1 cellular context compared by ENCODE assay signal in genomic region chr22:41204992-41205900, GRCh38.
TF ChIP-seq lines count a peak whose summit lies in the region.

TSS of gene L3MBTL2 (plus strand) at chr22:41205312. CDS start at chr22:41205363, 51 bp downstream.

TF ChIP-seq in K562, 482 proteins besides CTCF, POLR2A, EP300 and RAD21 (continued from another document and continues in another):
- TF ChIP-seq ZBTB40 (IDR thresholded peaks at IDR 0.05) (peak; percentile 67), ZBTB40 (CRISPR knock-in tag; IDR thresholded peaks at IDR 0.05) (no peak), ZNF511 (CRISPR knock-in tag; IDR thresholded peaks at IDR 0.05) (no peak), NRF1 (conservative IDR thresholded peaks at IDR 0.05 in 1 of 2, IDR thresholded peaks at IDR 0.05 in 1 of 2) (peak; percentile 60 to 64; a peak in 3 of 4 replicates), USF1 (CRISPR knock-in tag; IDR thresholded peaks at IDR 0.05) (peak; percentile 57), SMARCA5 (IDR thresholded peaks at IDR 0.05) (no peak), IFI16 (CRISPR knock-in tag; IDR thresholded peaks at IDR 0.05) (no peak), NFATC3 (IDR thresholded peaks at IDR 0.05) (no peak), ARHGAP35 (IDR thresholded peaks at IDR 0.05; ENCODE audit: partially characterized antibody) (no peak), HNRNPH1 (optimal IDR thresholded peaks at IDR 0.05; ENCODE audit: low read depth, low read length) (no peak), LARP7 (IDR thresholded peaks at IDR 0.05) (no peak), E2F1 (CRISPR knock-in tag; IDR thresholded peaks at IDR 0.05) (peak; percentile 94), E2F8 (IDR thresholded peaks at IDR 0.05; ENCODE audit: low read depth, partially characterized antibody) (peak; percentile 95), NFE2L1 (tag; IDR thresholded peaks at IDR 0.05; ENCODE audit: borderline replicate concordance, low read depth) (no peak), RBFOX2 (IDR thresholded peaks at IDR 0.05; ENCODE audit: low read depth, low read length) (peak; percentile 84), HMGXB4 (CRISPR knock-in tag; IDR thresholded peaks at IDR 0.05) (no peak), POU5F1 (IDR thresholded peaks at IDR 0.05; ENCODE audit: borderline replicate concordance, low read depth, low read length, partially characterized antibody) (peak; percentile 18), KDM2B (CRISPR knock-in tag; IDR thresholded peaks at IDR 0.05) (no peak), EP400 (IDR thresholded peaks at IDR 0.05) (peak; percentile 76), NR2C2 (CRISPR knock-in tag; IDR thresholded peaks at IDR 0.05) (no peak), NR2C2 (tag; IDR thresholded peaks at IDR 0.05) (peak; percentile 23; the same call in 1 of the 2 replicates), GABPA (tag; conservative IDR thresholded peaks at IDR 0.05; ENCODE audit: low read depth) (peak; percentile 61), CBX5 (IDR thresholded peaks at IDR 0.05; ENCODE audit: borderline replicate concordance, low read depth) (no peak), ELF2 (CRISPR knock-in tag; IDR thresholded peaks at IDR 0.05) (no peak), ZNF347 (CRISPR knock-in tag; IDR thresholded peaks at IDR 0.05; ENCODE audit: low read depth) (no peak), MTA3 (IDR thresholded peaks at IDR 0.05; ENCODE audit: borderline replicate concordance) (peak; percentile 32; the same call in 1 of the 2 replicates), FOS (IDR thresholded peaks at IDR 0.05; ENCODE audit: extremely low read depth, insufficient read length) (peak; percentile 77), NEUROD1 (IDR thresholded peaks at IDR 0.05; ENCODE audit: borderline replicate concordance, low read depth, low read length, partially characterized antibody) (peak; percentile 41), CBX2 (IDR thresholded peaks at IDR 0.05; ENCODE audit: insufficient read depth, low read length, poor library complexity, severe bottlenecking) (no peak), PRMT5 (CRISPR knock-in tag; IDR thresholded peaks at IDR 0.05) (no peak), CEBPG (CRISPR knock-in tag; IDR thresholded peaks at IDR 0.05) (no peak), CEBPG (tag; conservative IDR thresholded peaks at IDR 0.05 in 1 of 2, IDR thresholded peaks at IDR 0.05 in 1 of 2) (no peak), FIP1L1 (IDR thresholded peaks at IDR 0.05; ENCODE audit: low read depth, low read length, poor library complexity, severe bottlenecking) (no peak), ZNF707 (CRISPR knock-in tag; conservative IDR thresholded peaks at IDR 0.05) (no peak), ZNF431 (CRISPR knock-in tag; IDR thresholded peaks at IDR 0.05) (no peak), ELK1 (CRISPR knock-in tag; IDR thresholded peaks at IDR 0.05) (no peak), ZNF165 (CRISPR knock-in tag; IDR thresholded peaks at IDR 0.05; ENCODE audit: borderline replicate concordance) (no peak), ZNF408 (CRISPR knock-in tag; IDR thresholded peaks at IDR 0.05; ENCODE audit: low read depth) (no peak), CSDE1 (IDR thresholded peaks at IDR 0.05) (peak in 1 of 2 experiments; percentile 85; a peak in 2 of 4 replicates), SIX5 (IDR thresholded peaks at IDR 0.05; ENCODE audit: borderline replicate concordance in 1 of 2, insufficient read depth in 1 of 2, low read depth in 1 of 2, low read length in 2 of 2) (peak; percentile 72 to 77), ZNF75A (CRISPR knock-in tag; IDR thresholded peaks at IDR 0.05) (no peak), ZNF696 (CRISPR knock-in tag; conservative IDR thresholded peaks at IDR 0.05) (no peak), ZBTB1 (CRISPR knock-in tag; IDR thresholded peaks at IDR 0.05; ENCODE audit: borderline replicate concordance, low read depth) (no peak), MAZ (CRISPR knock-in tag; conservative IDR thresholded peaks at IDR 0.05 in 1 of 2, IDR thresholded peaks at IDR 0.05 in 1 of 2) (peak in 1 of 2 experiments; percentile 6; a peak in 1 of 4 replicates), RBM22 (IDR thresholded peaks at IDR 0.05; ENCODE audit: low read depth, low read length, poor library complexity, severe bottlenecking) (no peak), DIDO1 (tag; IDR thresholded peaks at IDR 0.05; ENCODE audit: low read depth) (no peak), ATF6 (CRISPR knock-in tag; IDR thresholded peaks at IDR 0.05) (no peak), ZC3H8 (IDR thresholded peaks at IDR 0.05) (no peak), NR2C1 (IDR thresholded peaks at IDR 0.05) (no peak), NR2C1 (tag; IDR thresholded peaks at IDR 0.05) (0 out of 2 replicates have a peak, but pooled peaks have one; percentile 18)
